In genomic region chr7:44881610-44882009, GRCh38 we compare ENCODE assay signal across 8 cellular contexts. TPM values are rescaled to one million over a fixed set of nuclear protein-coding genes. Genes with fewer than 3 reads are reported as not detected.
DNase-seq lines count a peak whose midpoint lies in the region; ATAC-seq and TF ChIP-seq lines count a peak whose summit lies in the region.

No MANE protein-coding gene starts in this region.

- POLR2A ChIA-PET in activated CD8-positive, alpha-beta T cell treated with anti-CD3 and anti-CD28 coated beads, Interleukin-2, amount 10 ng/mL, durations not matched to agents 7 days and 5 days (lab: Charles Lee) = interaction anchor here (0.6 to 3.6 kb wide), 10 partner anchors 10 to 391 kb away, joined by 3 to 43 read pairs (median 5); partner anchors contain the start of genes CCM2, H2AZ2, MYO1G and NUDCD3

- peaks cover 47% of the 10 kb centered on the region for H3K36me3 ChIP-seq in WERI-Rb-1

- DNase-seq in AG10803 (ENCODE audit: low read depth) (peak; percentile 61), HFFc6 (peak; percentile 68), kidney tubule cell (ENCODE audit: low spot score) (peak; percentile 24), amygdala (lab: John Stamatoyannopoulos, UW) (no peak), NCI-H2196 treated with DMSO at 0.1 percent for 48 hours (lab: John Stamatoyannopoulos, UW; ENCODE audit: unreplicated experiment) (no peak), WERI-Rb-1 (no peak), NCI-H510A (lab: John Stamatoyannopoulos, UW) (no peak)
- no peak for DNase-seq in activated CD8-positive, alpha-beta T cell treated with anti-CD3 and anti-CD28 coated beads, Interleukin-2, amount 10 ng/mL, durations not matched to agents 7 days and 5 days

- TF ChIP-seq CTCF in AG10803 (conservative IDR thresholded peaks at IDR 0.05; ENCODE audit: low read length) (no peak), HFFc6 (IDR thresholded peaks at IDR 0.05) (no peak), WERI-Rb-1 (IDR thresholded peaks at IDR 0.05; ENCODE audit: low read depth, low read length) (no peak)

- H3K27me3 Mint-ChIP-seq in HFFc6 (ENCODE audit: insufficient read depth) = peaks cover 5% of the 10 kb centered on the region
- no peaks in the 10 kb centered on the region for H3K27me3 Mint-ChIP-seq in activated CD8-positive, alpha-beta T cell treated with anti-CD3 and anti-CD28 coated beads, Interleukin-2, amount 10 ng/mL, durations not matched to agents 7 days and 5 days (ENCODE audit: low read depth)

- CTCF ChIA-PET in activated CD8-positive, alpha-beta T cell treated with anti-CD3 and anti-CD28 coated beads, Interleukin-2, amount 10 ng/mL, durations not matched to agents 7 days and 5 days (lab: Charles Lee) = interaction anchor here (0.7 to 5.1 kb wide), 16 partner anchors 9 to 316 kb away, joined by 3 to 58 read pairs (median 6); partner anchors contain the start of gene H2AZ2

- H3K4me3 ChIP-seq in AG10803 (ENCODE audit: low read length) (peak overlapping the region; percentile 83), WERI-Rb-1 (ENCODE audit: low read depth, low read length) (no peak overlapping the region)

- H3K27ac Mint-ChIP-seq in HFFc6 = peak overlapping the region; percentile 80
- H3K27ac Mint-ChIP-seq in activated CD8-positive, alpha-beta T cell treated with anti-CD3 and anti-CD28 coated beads, Interleukin-2, amount 10 ng/mL, durations not matched to agents 7 days and 5 days = peak overlapping the region; percentile 72

- H3K9me3 ChIP-seq in WERI-Rb-1 (ENCODE audit: severe bottlenecking) = peaks cover 17% of the 10 kb centered on the region

- H3K9me3 Mint-ChIP-seq in HFFc6 = no peaks in the 10 kb centered on the region; the same call in 1 of the 2 replicates
- H3K9me3 Mint-ChIP-seq in activated CD8-positive, alpha-beta T cell treated with anti-CD3 and anti-CD28 coated beads, Interleukin-2, amount 10 ng/mL, durations not matched to agents 7 days and 5 days (ENCODE audit: insufficient read depth) = no peaks in the 10 kb centered on the region

- ATAC-seq in activated CD8-positive, alpha-beta T cell treated with anti-CD3 and anti-CD28 coated beads, Interleukin-2, amount 10 ng/mL, durations not matched to agents 7 days and 5 days = no peak

- H3K36me3 Mint-ChIP-seq in HFFc6 (ENCODE audit: low read depth) = peaks cover 45% of the 10 kb centered on the region
- peaks cover 69% of the 10 kb centered on the region for H3K36me3 Mint-ChIP-seq in activated CD8-positive, alpha-beta T cell treated with anti-CD3 and anti-CD28 coated beads, Interleukin-2, amount 10 ng/mL, durations not matched to agents 7 days and 5 days (ENCODE audit: low read depth)

- peaks cover 58% of the 10 kb centered on the region for H3K4me1 Mint-ChIP-seq in HFFc6 (ENCODE audit: low read depth)
- H3K4me1 Mint-ChIP-seq in activated CD8-positive, alpha-beta T cell treated with anti-CD3 and anti-CD28 coated beads, Interleukin-2, amount 10 ng/mL, durations not matched to agents 7 days and 5 days (ENCODE audit: low read depth) = peaks cover 60% of the 10 kb centered on the region

- no peak overlapping the region for H3K27ac ChIP-seq in WERI-Rb-1

- peak overlapping the region; percentile 96 for H3K4me3 Mint-ChIP-seq in HFFc6
- H3K4me3 Mint-ChIP-seq in activated CD8-positive, alpha-beta T cell treated with anti-CD3 and anti-CD28 coated beads, Interleukin-2, amount 10 ng/mL, durations not matched to agents 7 days and 5 days = peak overlapping the region; percentile 88

- H3K27me3 ChIP-seq in WERI-Rb-1 (ENCODE audit: insufficient read depth, low read depth, severe bottlenecking) = no peaks in the 10 kb centered on the region

RNA-seq across cellular contexts. Expression of gene PURB, which starts 3.7 kb away (rescaled TPM):
- total RNA-seq in HFFc6 (2021; fragmentation: NEBNext Ultra II Directional; extraction: Animal tissue kit (Norgen Biotek cat#: 25700)) = 10 to 100 TPM; 22.2 to 32.2 (median 26.0) TPM
- total RNA-seq in activated CD8-positive, alpha-beta T cell treated with anti-CD3 and anti-CD28 coated beads, Interleukin-2, amount 10 ng/mL, durations not matched to agents 7 days and 5 days = 10 to 100 TPM; 26.8 to 28.0 TPM

RNA-seq across cellular contexts. Expression of gene H2AZ2, which starts 33.7 kb away (rescaled TPM):
- 100 to 1,000 TPM; 128 to 215 (median 185) TPM for total RNA-seq in HFFc6 (2021; fragmentation: NEBNext Ultra II Directional; extraction: Animal tissue kit (Norgen Biotek cat#: 25700))
- 100 to 1,000 TPM; 435 to 439 TPM for total RNA-seq in activated CD8-positive, alpha-beta T cell treated with anti-CD3 and anti-CD28 coated beads, Interleukin-2, amount 10 ng/mL, durations not matched to agents 7 days and 5 days

Comparison
In these comparisons a context has a peak if more than half of its experiments do, and no peak if none do; other contexts are left out.
1. DNase-seq: peak in AG10803 (single experiment), HFFc6 (single experiment) and kidney tubule cell (single experiment); none in activated CD8-positive, alpha-beta T cell treated with anti-CD3 and anti-CD28 coated beads, Interleukin-2, amount 10 ng/mL, durations not matched to agents 7 days and 5 days (single experiment), amygdala (0 of 56), NCI-H2196 treated with DMSO at 0.1 percent for 48 hours (single experiment), WERI-Rb-1 (single experiment) and NCI-H510A (single experiment).